Comparison of ENCODE assay signal across 10 cellular contexts in the genomic region with DNA sequence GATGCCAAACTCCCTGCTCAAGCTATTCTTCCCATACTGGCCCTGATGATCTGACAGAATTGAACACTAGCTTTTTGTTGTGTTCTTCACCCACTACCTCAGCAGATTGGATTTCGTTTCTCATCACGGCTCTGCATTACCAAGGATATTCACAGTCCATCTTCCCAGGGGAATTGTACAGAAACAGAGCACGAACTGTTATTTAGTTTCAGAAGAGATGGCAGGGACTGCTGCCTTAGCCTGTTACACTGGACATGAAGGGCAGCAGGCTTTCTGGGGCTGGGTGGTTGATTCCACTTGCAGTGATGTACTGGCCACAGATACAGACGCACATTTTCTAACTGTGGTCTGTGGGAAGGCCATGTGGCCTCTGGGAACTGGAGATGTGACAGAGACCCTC.
DNase-seq lines count a peak whose midpoint lies in the region; FAIRE-seq and TF ChIP-seq lines count a peak whose summit lies in the region.
"Had no signal": no experiment of that assay in that cellular context is flagged by ENCODE, and none has a peak within 500 bp of the region (broad histone marks: within the 10 kb centered on the region; RNA-seq: fewer than 3 reads in every experiment).

No MANE protein-coding gene starts in this region.

- H3K36me3 ChIP-seq in Peyer's patch (peaks cover 0 to 9% (median 0%) of the 10 kb centered on the region in 3 donors), esophagus (ENCODE audit: control insufficient read depth in 2 of 2, insufficient read depth in 2 of 2, low read length in 1 of 2) (peaks cover 0 to 17% of the 10 kb centered on the region in 2 donors), prostate gland (no peaks in the 10 kb centered on the region)

- no peak for TF ChIP-seq CTCF in Peyer's patch (IDR thresholded peaks at IDR 0.05)
- no peak for TF ChIP-seq CTCF in prostate gland (IDR thresholded peaks at IDR 0.05)
- no peak for TF ChIP-seq CTCF in GM10248 (IDR thresholded peaks at IDR 0.05; ENCODE audit: control extremely low read depth, extremely low read depth, low read depth, missing control alignments)

- H3K4me1 ChIP-seq in Peyer's patch, result peaks cover 1 to 33% (median 21%) of the 10 kb centered on the region in 4 donors
- peaks cover 0 to 5% of the 10 kb centered on the region in 2 donors for H3K4me1 ChIP-seq in esophagus (ENCODE audit: control insufficient read depth in 2 of 2, insufficient read depth in 2 of 2, low read length in 1 of 2)
- H3K4me1 ChIP-seq in prostate gland (replicated peaks), result peaks cover 8% of the 10 kb centered on the region

- H3K4me3 ChIP-seq in Peyer's patch (no peak overlapping the region), esophagus (ENCODE audit: low read depth in 1 of 2, low read length in 2 of 2) (no peak overlapping the region), prostate gland (no peak overlapping the region)

- H3K9me3 ChIP-seq in Peyer's patch, result no peaks in the 10 kb centered on the region
- no peaks in the 10 kb centered on the region for H3K9me3 ChIP-seq in esophagus (ENCODE audit: control insufficient read depth in 2 of 2, insufficient read depth in 1 of 2, low read depth in 1 of 2, low read length in 1 of 2)
- H3K9me3 ChIP-seq in prostate gland, result no peaks in the 10 kb centered on the region

- DNase-seq in GM12892 (ENCODE audit: insufficient read length) (no peak), Peyer's patch (no peak), prostate gland (ENCODE audit: low spot score) (no peak), SHP77 (lab: John Stamatoyannopoulos, UW) (no peak), GM10248 (ENCODE audit: extremely low spot score) (no peak), AG08396 (ENCODE audit: low spot score) (no peak)
- DNase-seq in stimulated activated CD4-positive, alpha-beta T cell treated with anti-CD3 and anti-CD28 coated beads, Interleukin-4, amount 100 ng/mL, for 1 hour, result no peak
- DNase-seq: activated naive CD4-positive, alpha-beta T cell; RPMI8226 had no signal

- FAIRE-seq in GM12892 (lab: Jason Lieb, UNC), result peak; percentile 78

- H3K27ac ChIP-seq in Peyer's patch, result peak overlapping the region in 3 of 4 donors; percentile 7 to 91 (median 8)
- peak overlapping the region; percentile 4 to 65 for H3K27ac ChIP-seq in esophagus (ENCODE audit: low read depth in 2 of 2, low read length in 1 of 2)
- H3K27ac ChIP-seq in prostate gland, result peak overlapping the region; percentile 15 to 19

- WGBS in esophagus, 2 donors, result 69% methylated on average over 4 of the region's 4 CpGs
- 43% methylated on average over 4 of the region's 4 CpGs for WGBS in prostate gland

- CTCF ChIA-PET in GM10248 (lab: Yijun Ruan, JAX), result interaction anchor here (0.6 to 8.1 kb wide), 10 partner anchors 11 to 465 kb away, joined by 3 to 104 read pairs (median 4); no protein-coding TSS in a partner anchor

- H3K27me3 ChIP-seq in Peyer's patch, result no peaks in the 10 kb centered on the region
- no peaks in the 10 kb centered on the region for H3K27me3 ChIP-seq in esophagus (ENCODE audit: control insufficient read depth in 1 of 2, insufficient read depth in 2 of 2, low read length in 2 of 2)
- H3K27me3 ChIP-seq in prostate gland (replicated peaks; ENCODE audit: insufficient read depth), result no peaks in the 10 kb centered on the region

- POLR2A ChIA-PET in GM10248 (lab: Yijun Ruan, JAX), result interaction anchor here (1.1 kb wide), 1 partner anchor 13 kb away, joined by 3 read pairs; no protein-coding TSS in a partner anchor

- intact Hi-C loops in prostate gland (cut with DNase I), result no loop called here

- TF ChIP-seq POLR2A in GM12892 (IDR thresholded peaks at IDR 0.05; ENCODE audit: low read depth, low read length), result no peak
- no peak for TF ChIP-seq POLR2A in Peyer's patch (IDR thresholded peaks at IDR 0.05)
- TF ChIP-seq POLR2A in prostate gland (IDR thresholded peaks at IDR 0.05), result no peak
